8 cellular contexts compared by ENCODE assay signal in the genomic region with DNA sequence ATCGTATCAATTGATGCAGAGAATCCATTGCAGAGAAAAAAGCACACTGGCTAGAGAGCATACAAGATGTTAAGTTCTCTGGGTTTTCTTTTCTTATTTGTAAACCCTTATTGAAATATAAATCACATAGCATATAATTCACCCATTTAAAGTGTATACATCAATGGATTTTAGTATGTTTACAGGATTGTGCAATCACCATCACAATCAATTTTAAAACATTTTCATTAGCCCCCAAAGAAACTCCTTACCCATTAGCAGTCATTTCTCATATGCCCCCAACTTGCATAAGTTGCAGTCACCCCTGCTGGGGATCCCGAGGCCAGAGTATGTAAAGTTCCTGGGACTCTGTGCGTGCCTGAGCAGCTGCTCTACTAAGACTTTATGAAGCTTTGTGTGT.
"Had no signal": no experiment of that assay in that cellular context is flagged by ENCODE, and none has a peak within 500 bp of the region (broad histone marks: within the 10 kb centered on the region; RNA-seq: fewer than 3 reads in every experiment).

No MANE protein-coding gene starts in this region.

- H3K36me3 ChIP-seq: HAP-1 had no signal

- H3K4me3 ChIP-seq: GM23248, HAP-1 had no signal

- H2AFZ ChIP-seq: GM23248 had no signal

- H3K27ac ChIP-seq: GM23248, HL-60 had no signal

- ATAC-seq: HCT116 had no signal

- H3K9me3 ChIP-seq: HAP-1 had no signal

- DNase-seq: GM23248, GOT3, H7, HFFc6, KG1 had no signal

- H3K4me1 ChIP-seq: HAP-1 had no signal

- H3K9ac ChIP-seq: GM23248 had no signal
